8 cellular contexts compared by ENCODE assay signal in genomic region chr9:126615251-126615790, GRCh38.
A peak's percentile ranks its signal among the peaks of the same experiment; 100 is the strongest.
DNase-seq lines count a peak whose midpoint lies in the region; ATAC-seq and TF ChIP-seq lines count a peak whose summit lies in the region.

No MANE protein-coding gene starts in this region.

- CTCF ChIA-PET in GM10248 (lab: Yijun Ruan, JAX): no interaction called here

- no peak for ATAC-seq in HG02759 (IDR thresholded peaks at IDR 0.05; ENCODE audit: unreplicated experiment)

- no peak for TF ChIP-seq CTCF in epithelial cell of esophagus (IDR thresholded peaks at IDR 0.05; ENCODE audit: insufficient read depth, low read depth, low read length, missing control alignments)
- TF ChIP-seq CTCF in GM10248 (IDR thresholded peaks at IDR 0.05; ENCODE audit: control extremely low read depth, extremely low read depth, low read depth, missing control alignments): no peak

- no peak overlapping the region for H3K4me3 ChIP-seq in epithelial cell of esophagus (ENCODE audit: low read length)

- POLR2A ChIA-PET in GM10248 (lab: Yijun Ruan, JAX): no interaction called here

- peak; percentile 70 for DNase-seq in NCI-H82 (lab: John Stamatoyannopoulos, UW)
- DNase-seq in NCI-H82 treated with DMSO at 0.1 percent for 48 hours (lab: John Stamatoyannopoulos, UW; ENCODE audit: unreplicated experiment): no peak
- DNase-seq in NCI-H526 treated with DMSO at 0.1 percent for 48 hours (lab: John Stamatoyannopoulos, UW): peak; percentile 16
- DNase-seq in epithelial cell of esophagus (ENCODE audit: low read depth): peak; percentile 28
- peak; percentile 45 for DNase-seq in retina
- DNase-seq in GM10248 (ENCODE audit: extremely low spot score): no peak
- no peak for DNase-seq in NCI-H2196 treated with DMSO at 0.1 percent for 48 hours (lab: John Stamatoyannopoulos, UW; ENCODE audit: unreplicated experiment)

Comparison
In these comparisons a context has a peak if more than half of its experiments do, and no peak if none do; other contexts are left out.
1. DNase-seq: peak in NCI-H82 (single experiment), NCI-H526 treated with DMSO at 0.1 percent for 48 hours (single experiment), epithelial cell of esophagus (single experiment) and retina (single experiment); none in NCI-H82 treated with DMSO at 0.1 percent for 48 hours (single experiment), GM10248 (single experiment) and NCI-H2196 treated with DMSO at 0.1 percent for 48 hours (single experiment).